ENCODE assay signal across 25 cellular contexts in genomic region chr10:13036841-13037240, GRCh38.
"Had no signal": no experiment of that assay in that cellular context is flagged by ENCODE, and none has a peak within 500 bp of the region (broad histone marks: within the 10 kb centered on the region; RNA-seq: fewer than 3 reads in every experiment).

No MANE protein-coding gene starts in this region.

- H3K27ac Mint-ChIP-seq: dendritic cell treated with granulocyte-macrophage colony-stimulating factor and Interleukin-4, amounts not matched to agents 40 ng/mL and 50 ng/mL, for 4 days; effector memory CD8-positive, alpha-beta T cell; endodermal cell had no signal

- ATAC-seq: effector memory CD8-positive, alpha-beta T cell; esophagus mucosa; foreskin keratinocyte; gastrocnemius medialis; gastroesophageal sphincter; heart left ventricle; heart right ventricle had no signal

- DNase-seq: colonic mucosa; cortex of kidney; dermis blood vessel endothelial cell; dorsolateral prefrontal cortex; effector CD4-positive, alpha-beta T cell; effector CD8-positive, alpha-beta T cell; effector memory CD4-positive, alpha-beta T cell; effector memory CD8-positive, alpha-beta T cell; endodermal cell; erythroblast; esophagus squamous epithelium; foreskin fibroblast; foreskin keratinocyte; foreskin melanocyte; gastrocnemius medialis; glutamatergic neuron; head of caudate nucleus; heart left ventricle; heart right ventricle had no signal

- H3K27me3 Mint-ChIP-seq: dendritic cell treated with granulocyte-macrophage colony-stimulating factor and Interleukin-4, amounts not matched to agents 40 ng/mL and 50 ng/mL, for 4 days had no signal

- H3K27me3 ChIP-seq: colonic mucosa, dorsolateral prefrontal cortex, esophagus squamous epithelium, gastrocnemius medialis, gastroesophageal sphincter, hepatocyte had no signal

- H3K9me3 ChIP-seq: colonic mucosa, esophagus muscularis mucosa, esophagus squamous epithelium, gastrocnemius medialis, gastroesophageal sphincter, heart left ventricle, heart right ventricle had no signal

- H3K4me3 Mint-ChIP-seq: dendritic cell treated with granulocyte-macrophage colony-stimulating factor and Interleukin-4, amounts not matched to agents 40 ng/mL and 50 ng/mL, for 4 days; effector memory CD8-positive, alpha-beta T cell; endodermal cell had no signal

- H3K36me3 ChIP-seq: colonic mucosa, esophagus muscularis mucosa, esophagus squamous epithelium, gastrocnemius medialis, gastroesophageal sphincter, heart left ventricle, heart right ventricle had no signal

- H3K4me3 ChIP-seq: colonic mucosa, coronary artery, dorsolateral prefrontal cortex, esophagus muscularis mucosa, esophagus squamous epithelium, gastrocnemius medialis, gastroesophageal sphincter, heart left ventricle, heart right ventricle, hepatocyte had no signal

- H3K9me3 Mint-ChIP-seq: dendritic cell treated with granulocyte-macrophage colony-stimulating factor and Interleukin-4, amounts not matched to agents 40 ng/mL and 50 ng/mL, for 4 days; effector memory CD8-positive, alpha-beta T cell had no signal
